In genomic region chr6:97586344-97586743, GRCh38 we compare ENCODE assay signal across 10 cellular contexts.
DNase-seq lines count a peak whose midpoint lies in the region; ATAC-seq and TF ChIP-seq lines count a peak whose summit lies in the region.
"Had no signal": no experiment of that assay in that cellular context is flagged by ENCODE, and none has a peak within 500 bp of the region (broad histone marks: within the 10 kb centered on the region; RNA-seq: fewer than 3 reads in every experiment).

No MANE protein-coding gene starts in this region.

- H3K9me3 ChIP-seq in SK-N-MC (ENCODE audit: low read depth, low read length): no peaks in the 10 kb centered on the region
- no peaks in the 10 kb centered on the region for H3K9me3 ChIP-seq in lower lobe of right lung
- no peaks in the 10 kb centered on the region for H3K9me3 ChIP-seq in body of pancreas
- H3K9me3 ChIP-seq: SJCRH30, transverse colon had no signal

- intact Hi-C loops in lower lobe of right lung (cut with DNase I): no loop called here
- intact Hi-C loops in body of pancreas (cut with DNase I): no loop called here

- no peak for TF ChIP-seq POLR2A in body of pancreas (IDR thresholded peaks at IDR 0.05)

- H3K27me3 ChIP-seq in lower lobe of right lung (ENCODE audit: low read depth) (no peaks in the 10 kb centered on the region), body of pancreas (no peaks in the 10 kb centered on the region)
- H3K27me3 ChIP-seq: transverse colon had no signal

- no peak overlapping the region for H3K9ac ChIP-seq in SK-N-MC (ENCODE audit: insufficient read length)

- peak; percentile 72 for ATAC-seq in HG02623 (IDR thresholded peaks at IDR 0.05; ENCODE audit: unreplicated experiment)
- ATAC-seq in lower lobe of right lung: no peak
- ATAC-seq in body of pancreas: no peak

- no peaks in the 10 kb centered on the region for H3K36me3 ChIP-seq in SK-N-MC (ENCODE audit: insufficient read depth, low read length)
- no peaks in the 10 kb centered on the region for H3K36me3 ChIP-seq in lower lobe of right lung
- H3K36me3 ChIP-seq in body of pancreas (replicated peaks in 1 of 2; ENCODE audit: insufficient read depth in 1 of 2, low read depth in 2 of 2): no peaks in the 10 kb centered on the region
- H3K36me3 ChIP-seq: SJCRH30, transverse colon had no signal

- DNase-seq in GM04504 (ENCODE audit: low read depth) (peak; percentile 26), SK-N-MC (ENCODE audit: low read depth, low spot score) (peak; percentile 48), kidney glomerular epithelial cell (lab: John Stamatoyannopoulos, UW) (peak; percentile 46), lower lobe of right lung (no peak), LoVo (ENCODE audit: low spot score) (no peak), body of pancreas (no peak), activated gamma-delta T cell (lab: John Stamatoyannopoulos, UW) (no peak)
- DNase-seq: transverse colon had no signal

- H3K4me1 ChIP-seq in lower lobe of right lung: no peaks in the 10 kb centered on the region
- H3K4me1 ChIP-seq in body of pancreas: no peaks in the 10 kb centered on the region
- H3K4me1 ChIP-seq: SJCRH30, transverse colon had no signal

- TF ChIP-seq CTCF in lower lobe of right lung (IDR thresholded peaks at IDR 0.05) (no peak), body of pancreas (IDR thresholded peaks at IDR 0.05) (no peak)

- no peak overlapping the region for H3K4me3 ChIP-seq in SK-N-MC
- no peak overlapping the region for H3K4me3 ChIP-seq in lower lobe of right lung
- no peak overlapping the region for H3K4me3 ChIP-seq in body of pancreas
- H3K4me3 ChIP-seq: SJCRH30, transverse colon had no signal

- H3K27ac ChIP-seq in SK-N-MC (no peak overlapping the region), lower lobe of right lung (no peak overlapping the region), body of pancreas (no peak overlapping the region)
- H3K27ac ChIP-seq: SJCRH30, transverse colon had no signal

Comparison
In these comparisons a context has a peak if more than half of its experiments do, and no peak if none do; other contexts are left out.
1. DNase-seq: peak in GM04504 (single experiment), SK-N-MC (single experiment) and kidney glomerular epithelial cell (single experiment); none in lower lobe of right lung (single experiment), LoVo (single experiment), body of pancreas (0 of 4) and activated gamma-delta T cell (single experiment).